Comparison of ENCODE assay signal across 1 cellular context in genomic region chr11:46242961-46243795, GRCh38.
TF ChIP-seq lines count a peak whose summit lies in the region.

No MANE protein-coding gene starts in this region.

TF ChIP-seq in HepG2, 621 proteins besides CTCF, POLR2A, EP300 and RAD21 (continued from another document):
- no peak for TF ChIP-seq BCLAF1 (IDR thresholded peaks at IDR 0.05)
- TF ChIP-seq PLSCR1 (CRISPR knock-in tag; IDR thresholded peaks at IDR 0.05; ENCODE audit: borderline replicate concordance): no peak
- no peak for TF ChIP-seq HNRNPUL1 (IDR thresholded peaks at IDR 0.05; ENCODE audit: low read depth, low read length)
- TF ChIP-seq PAX8 (CRISPR knock-in tag; IDR thresholded peaks at IDR 0.05; ENCODE audit: borderline replicate concordance): peak; percentile 75; the same call in 1 of the 2 replicates
- no peak for TF ChIP-seq ZNF513 (CRISPR knock-in tag; conservative IDR thresholded peaks at IDR 0.05)
- TF ChIP-seq ZNF225 (CRISPR knock-in tag; IDR thresholded peaks at IDR 0.05): no peak
- TF ChIP-seq ZBTB2 (CRISPR knock-in tag; IDR thresholded peaks at IDR 0.05; ENCODE audit: low read depth): no peak
- no peak for TF ChIP-seq HOXA9 (CRISPR knock-in tag; IDR thresholded peaks at IDR 0.05; ENCODE audit: borderline replicate concordance)
- 0 out of 2 replicates have a peak, but pooled peaks have one; percentile 60 for TF ChIP-seq ZNF775 (CRISPR knock-in tag; IDR thresholded peaks at IDR 0.05; ENCODE audit: borderline replicate concordance)
- TF ChIP-seq ZNF781 (CRISPR knock-in tag; IDR thresholded peaks at IDR 0.05; ENCODE audit: borderline replicate concordance, not compliant biosample characterization): no peak
- TF ChIP-seq PAWR (CRISPR knock-in tag; IDR thresholded peaks at IDR 0.05; ENCODE audit: borderline replicate concordance): no peak
- TF ChIP-seq MYNN (CRISPR knock-in tag; IDR thresholded peaks at IDR 0.05; ENCODE audit: low read depth): no peak
- peak; percentile 98 for TF ChIP-seq ATF5 (CRISPR knock-in tag; IDR thresholded peaks at IDR 0.05; ENCODE audit: low read depth)
- no peak for TF ChIP-seq ZNF569 (CRISPR knock-in tag; IDR thresholded peaks at IDR 0.05; ENCODE audit: borderline replicate concordance)
- no peak for TF ChIP-seq SKIL (CRISPR knock-in tag; IDR thresholded peaks at IDR 0.05; ENCODE audit: borderline replicate concordance)
- TF ChIP-seq MBD4 (IDR thresholded peaks at IDR 0.05; ENCODE audit: borderline replicate concordance, low read length): no peak
- TF ChIP-seq SALL2 (CRISPR knock-in tag; IDR thresholded peaks at IDR 0.05): no peak; the same call in 1 of the 2 replicates
- peak; percentile 34; the same call in 1 of the 2 replicates for TF ChIP-seq NFE2L1 (CRISPR knock-in tag; IDR thresholded peaks at IDR 0.05; ENCODE audit: borderline replicate concordance)
- no peak for TF ChIP-seq NR2F2 (IDR thresholded peaks at IDR 0.05; ENCODE audit: borderline replicate concordance, low read depth)
- TF ChIP-seq NCOA2 (CRISPR knock-in tag; IDR thresholded peaks at IDR 0.05): peak; percentile 34; the same call in 1 of the 2 replicates
- no peak for TF ChIP-seq GTF2F1 (IDR thresholded peaks at IDR 0.05; ENCODE audit: low read length)
- TF ChIP-seq ZHX1 (CRISPR knock-in tag; IDR thresholded peaks at IDR 0.05; ENCODE audit: low read depth): no peak
